In the genomic region with DNA sequence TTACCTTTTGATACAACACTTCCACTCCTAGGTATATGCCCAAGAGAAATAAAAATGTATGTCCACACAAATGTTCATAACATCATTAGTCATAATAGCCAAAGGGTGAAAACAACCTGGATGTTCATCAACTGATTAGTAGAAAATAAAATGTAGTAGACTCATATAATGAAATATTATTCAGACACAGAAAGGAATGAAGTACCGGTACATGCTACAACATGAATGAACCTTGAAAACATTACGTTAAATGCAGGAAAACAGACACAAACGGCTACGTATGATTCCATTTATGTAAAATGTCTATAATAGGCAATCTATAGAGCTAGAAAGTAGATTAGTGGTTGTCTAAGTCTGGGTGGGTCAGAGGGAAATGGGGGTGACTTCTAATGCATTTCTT, we compare ENCODE assay signal across 29 cellular contexts.
"Had no signal": no experiment of that assay in that cellular context is flagged by ENCODE, and none has a peak within 500 bp of the region (broad histone marks: within the 10 kb centered on the region; RNA-seq: fewer than 3 reads in every experiment).

No MANE protein-coding gene starts in this region.

- H3K27me3 Mint-ChIP-seq: stimulated activated memory B cell treated with anti-CD40 and anti-IgM and Interleukin-4, amounts not matched to agents 10 μg/mL and 1 μg/mL and 100 μg/mL, for 72 hours had no signal

- H3K36me3 ChIP-seq: stomach, suprapubic skin, thoracic aorta, thyroid gland, tibial artery, tibial nerve, transverse colon, upper lobe of left lung, upper lobe of right lung, uterus, vagina had no signal

- H3K4me1 ChIP-seq: stomach, suprapubic skin, testis, thyroid gland, tibial artery, tibial nerve, upper lobe of left lung, upper lobe of right lung, uterus, vagina had no signal

- H3K27me3 ChIP-seq: stomach, suprapubic skin, testis, thyroid gland, tibial artery, tibial nerve, transverse colon, upper lobe of left lung, upper lobe of right lung, uterus, vagina had no signal

- H3K27ac ChIP-seq: stomach, suprapubic skin, testis, thoracic aorta, thyroid gland, tibial artery, tibial nerve, transverse colon, upper lobe of left lung, upper lobe of right lung, uterus, vagina had no signal

- H3K27ac Mint-ChIP-seq: stimulated activated effector memory CD8-positive, alpha-beta T cell treated with anti-CD3 and anti-CD28 coated beads, Interleukin-12 subunit alpha, Interleukin-12 subunit beta, amount 100 ng/mL, for 72 hours; stimulated activated memory B cell treated with anti-CD40 and anti-IgM and Interleukin-4, amounts not matched to agents 10 μg/mL and 1 μg/mL and 100 μg/mL, for 72 hours; stimulated activated naive B cell treated with anti-CD40 and anti-IgM and Interleukin-4, amounts not matched to agents 10 μg/mL and 1 μg/mL and 100 μg/mL, for 72 hours; stimulated activated naive CD8-positive, alpha-beta T cell treated with anti-CD3 and anti-CD28 coated beads, Interleukin-15, amount 100 ng/mL, for 72 hours; stimulated activated naive CD8-positive, alpha-beta T cell treated with anti-CD3 and anti-CD28 coated beads, Interleukin-15, Interleukin-2, amounts not matched to agents 100 ng/mL and 50 ng/mL, for 24 hours; type B pancreatic cell had no signal

- DNase-seq: stimulated activated CD4-positive, alpha-beta T cell treated with anti-CD3 and anti-CD28 coated beads, Interleukin-2, amount 100 ng/mL, for 48 hours; stimulated activated CD4-positive, alpha-beta T cell treated with anti-CD3 and anti-CD28 coated beads, Interleukin-4, amount 100 ng/mL, for 1 hour; stimulated activated CD4-positive, alpha-beta T cell treated with anti-CD3 and anti-CD28 coated beads, Interleukin-4, amount 100 ng/mL, for 24 hours; stimulated activated CD4-positive, alpha-beta T cell treated with anti-CD3 and anti-CD28 coated beads, Interleukin-4, amount 100 ng/mL, for 4 hours; stimulated activated CD8-positive, alpha-beta memory T cell treated with anti-CD3 and anti-CD28 coated beads, Interleukin-4, amount 100 ng/mL, for 48 hours; stimulated activated naive B cell treated with anti-CD40 and anti-IgM and Interleukin-4, amounts not matched to agents 10 μg/mL and 1 μg/mL and 100 μg/mL, for 72 hours; stimulated activated naive CD4-positive, alpha-beta T cell; stimulated activated naive CD4-positive, alpha-beta T cell treated with Interleukin-2 at 50 U/mL for 16 hours; stimulated activated naive CD8-positive, alpha-beta T cell treated with anti-CD3 and anti-CD28 coated beads, Interleukin-15, amount 100 ng/mL, for 72 hours; stimulated activated naive CD8-positive, alpha-beta T cell treated with anti-CD3 and anti-CD28 coated beads, Interleukin-15, Interleukin-2, amounts not matched to agents 100 U/mL and 50 U/mL, for 24 hours; stomach; substantia nigra; testis; thyroid gland; tibial artery; transverse colon; trophoblast cell; upper lobe of left lung; upper lobe of right lung; uterus had no signal

- H3K9me3 Mint-ChIP-seq: stimulated activated effector memory CD8-positive, alpha-beta T cell treated with anti-CD3 and anti-CD28 coated beads, Interleukin-12 subunit alpha, Interleukin-12 subunit beta, amount 100 ng/mL, for 72 hours; stimulated activated memory B cell treated with anti-CD40 and anti-IgM and Interleukin-4, amounts not matched to agents 10 μg/mL and 1 μg/mL and 100 μg/mL, for 72 hours; stimulated activated naive B cell treated with anti-CD40 and anti-IgM and Interleukin-4, amounts not matched to agents 10 μg/mL and 1 μg/mL and 100 μg/mL, for 72 hours; stimulated activated naive CD8-positive, alpha-beta T cell treated with anti-CD3 and anti-CD28 coated beads, Interleukin-15, amount 100 ng/mL, for 72 hours; stimulated activated naive CD8-positive, alpha-beta T cell treated with anti-CD3 and anti-CD28 coated beads, Interleukin-15, Interleukin-2, amounts not matched to agents 100 ng/mL and 50 ng/mL, for 24 hours; type B pancreatic cell had no signal

- ATAC-seq: stimulated activated effector memory CD8-positive, alpha-beta T cell treated with anti-CD3 and anti-CD28 coated beads, Interleukin-12 subunit alpha, Interleukin-12 subunit beta, amount 100 ng/mL, for 72 hours; stimulated activated memory B cell treated with anti-CD40 and anti-IgM and Interleukin-4, amounts not matched to agents 10 μg/mL and 1 μg/mL and 100 μg/mL, for 72 hours; stimulated activated naive B cell treated with anti-CD40 and anti-IgM and Interleukin-4, amounts not matched to agents 10 μg/mL and 1 μg/mL and 100 μg/mL, for 72 hours; stimulated activated naive CD8-positive, alpha-beta T cell treated with anti-CD3 and anti-CD28 coated beads, Interleukin-15, amount 100 ng/mL, for 72 hours; stimulated activated naive CD8-positive, alpha-beta T cell treated with anti-CD3 and anti-CD28 coated beads, Interleukin-15, Interleukin-2, amounts not matched to agents 100 U/mL and 50 U/mL, for 24 hours; upper lobe of right lung had no signal

- H3K36me3 Mint-ChIP-seq: stimulated activated effector memory CD8-positive, alpha-beta T cell treated with anti-CD3 and anti-CD28 coated beads, Interleukin-12 subunit alpha, Interleukin-12 subunit beta, amount 100 ng/mL, for 72 hours; stimulated activated memory B cell treated with anti-CD40 and anti-IgM and Interleukin-4, amounts not matched to agents 10 μg/mL and 1 μg/mL and 100 μg/mL, for 72 hours; stimulated activated naive B cell treated with anti-CD40 and anti-IgM and Interleukin-4, amounts not matched to agents 10 μg/mL and 1 μg/mL and 100 μg/mL, for 72 hours; type B pancreatic cell had no signal

- H3K4me1 Mint-ChIP-seq: stimulated activated effector memory CD8-positive, alpha-beta T cell treated with anti-CD3 and anti-CD28 coated beads, Interleukin-12 subunit alpha, Interleukin-12 subunit beta, amount 100 ng/mL, for 72 hours; stimulated activated memory B cell treated with anti-CD40 and anti-IgM and Interleukin-4, amounts not matched to agents 10 μg/mL and 1 μg/mL and 100 μg/mL, for 72 hours; stimulated activated naive B cell treated with anti-CD40 and anti-IgM and Interleukin-4, amounts not matched to agents 10 μg/mL and 1 μg/mL and 100 μg/mL, for 72 hours; stimulated activated naive CD8-positive, alpha-beta T cell treated with anti-CD3 and anti-CD28 coated beads, Interleukin-15, amount 100 ng/mL, for 72 hours had no signal

- H3K4me3 Mint-ChIP-seq: stimulated activated effector memory CD8-positive, alpha-beta T cell treated with anti-CD3 and anti-CD28 coated beads, Interleukin-12 subunit alpha, Interleukin-12 subunit beta, amount 100 ng/mL, for 72 hours; stimulated activated memory B cell treated with anti-CD40 and anti-IgM and Interleukin-4, amounts not matched to agents 10 μg/mL and 1 μg/mL and 100 μg/mL, for 72 hours; stimulated activated naive B cell treated with anti-CD40 and anti-IgM and Interleukin-4, amounts not matched to agents 10 μg/mL and 1 μg/mL and 100 μg/mL, for 72 hours; stimulated activated naive CD8-positive, alpha-beta T cell treated with anti-CD3 and anti-CD28 coated beads, Interleukin-15, amount 100 ng/mL, for 72 hours; stimulated activated naive CD8-positive, alpha-beta T cell treated with anti-CD3 and anti-CD28 coated beads, Interleukin-15, Interleukin-2, amounts not matched to agents 100 ng/mL and 50 ng/mL, for 24 hours; type B pancreatic cell had no signal

- H3K4me3 ChIP-seq: stomach, suprapubic skin, testis, thoracic aorta, thyroid gland, tibial artery, tibial nerve, transverse colon, upper lobe of left lung, upper lobe of right lung, uterus, vagina had no signal

- FAIRE-seq: urothelium cell line had no signal
